ENCODE assay signal across 8 cellular contexts in genomic region chr6:30882764-30883475, GRCh38. TPM values are rescaled to one million over a fixed set of nuclear protein-coding genes. Genes with fewer than 3 reads are reported as not detected.
DNase-seq lines count a peak whose midpoint lies in the region; ATAC-seq and TF ChIP-seq lines count a peak whose summit lies in the region.

No MANE protein-coding gene starts in this region.

- no peak for DNase-seq in activated CD4-positive, alpha-beta T cell treated with anti-CD3 and anti-CD28 coated beads, Interleukin-2, amount 10 ng/mL, durations not matched to agents 7 days and 5 days
- DNase-seq in activated CD4-positive, alpha-beta T cell treated with anti-CD3 and anti-CD28 coated beads, Interleukin-2, amount 50 U/mL, for 4 hours, result no peak
- peak; percentile 52 for DNase-seq in NCI-H2227 (lab: John Stamatoyannopoulos, UW; ENCODE audit: unreplicated experiment)
- DNase-seq in chondrocyte (ENCODE audit: low spot score), result no peak
- no peak for DNase-seq in NCI-H446 treated with DMSO at 0.1 percent for 48 hours (lab: John Stamatoyannopoulos, UW)

- peaks cover 31% of the 10 kb centered on the region for H3K4me1 Mint-ChIP-seq in activated CD4-positive, alpha-beta T cell treated with anti-CD3 and anti-CD28 coated beads, Interleukin-2, amount 10 ng/mL, durations not matched to agents 7 days and 5 days
- H3K4me1 Mint-ChIP-seq in chondrocyte (ENCODE audit: low read depth), result peaks cover 68% of the 10 kb centered on the region

- no peaks in the 10 kb centered on the region for H3K9me3 ChIP-seq in muscle layer of duodenum (ENCODE audit: control insufficient read depth in 1 of 2, low read length in 2 of 2)

- POLR2A ChIA-PET in activated CD4-positive, alpha-beta T cell treated with anti-CD3 and anti-CD28 coated beads, Interleukin-2, amount 10 ng/mL, durations not matched to agents 7 days and 5 days (lab: Charles Lee), result no interaction called here

- peak overlapping the region; percentile 72 for H3K27ac ChIP-seq in muscle layer of duodenum (ENCODE audit: low read length)

- ATAC-seq in HG03139 (IDR thresholded peaks at IDR 0.05; ENCODE audit: unreplicated experiment) (no peak), GM18519 (IDR thresholded peaks at IDR 0.05; ENCODE audit: low FRiP score, unreplicated experiment) (no peak)

- peaks cover 18 to 42% of the 10 kb centered on the region in 2 donors for H3K4me1 ChIP-seq in muscle layer of duodenum (ENCODE audit: control insufficient read depth in 1 of 2, insufficient read depth in 2 of 2, low read length in 2 of 2)

- no peaks in the 10 kb centered on the region for H3K27me3 ChIP-seq in muscle layer of duodenum (ENCODE audit: low read depth, low read length)

- no peaks in the 10 kb centered on the region for H3K36me3 Mint-ChIP-seq in activated CD4-positive, alpha-beta T cell treated with anti-CD3 and anti-CD28 coated beads, Interleukin-2, amount 10 ng/mL, durations not matched to agents 7 days and 5 days (ENCODE audit: low read depth)
- H3K36me3 Mint-ChIP-seq in chondrocyte (ENCODE audit: low read depth), result no peaks in the 10 kb centered on the region

- H3K4me3 ChIP-seq in muscle layer of duodenum (ENCODE audit: low read depth in 1 of 2, low read length in 2 of 2), result peak overlapping the region; percentile 41 to 62

- peak overlapping the region; percentile 70 for H3K4me3 Mint-ChIP-seq in activated CD4-positive, alpha-beta T cell treated with anti-CD3 and anti-CD28 coated beads, Interleukin-2, amount 10 ng/mL, durations not matched to agents 7 days and 5 days
- peak overlapping the region; percentile 63 for H3K4me3 Mint-ChIP-seq in chondrocyte (ENCODE audit: unreplicated experiment)

- peak overlapping the region; percentile 70 for H3K27ac Mint-ChIP-seq in activated CD4-positive, alpha-beta T cell treated with anti-CD3 and anti-CD28 coated beads, Interleukin-2, amount 10 ng/mL, durations not matched to agents 7 days and 5 days
- H3K27ac Mint-ChIP-seq in chondrocyte (ENCODE audit: unreplicated experiment), result peak overlapping the region; percentile 92

- H3K9me3 Mint-ChIP-seq in activated CD4-positive, alpha-beta T cell treated with anti-CD3 and anti-CD28 coated beads, Interleukin-2, amount 10 ng/mL, durations not matched to agents 7 days and 5 days, result no peaks in the 10 kb centered on the region
- no peaks in the 10 kb centered on the region for H3K9me3 Mint-ChIP-seq in chondrocyte (ENCODE audit: low read depth)

- peaks cover 20% of the 10 kb centered on the region for H3K27me3 Mint-ChIP-seq in activated CD4-positive, alpha-beta T cell treated with anti-CD3 and anti-CD28 coated beads, Interleukin-2, amount 10 ng/mL, durations not matched to agents 7 days and 5 days
- no peaks in the 10 kb centered on the region for H3K27me3 Mint-ChIP-seq in chondrocyte (ENCODE audit: low read depth)

- TF ChIP-seq CTCF in chondrocyte (IDR thresholded peaks at IDR 0.05), result no peak

- H3K36me3 ChIP-seq in muscle layer of duodenum (ENCODE audit: control insufficient read depth in 1 of 2, insufficient read depth in 2 of 2, low read length in 2 of 2), result no peaks in the 10 kb centered on the region

- CTCF ChIA-PET in activated CD4-positive, alpha-beta T cell treated with anti-CD3 and anti-CD28 coated beads, Interleukin-2, amount 10 ng/mL, durations not matched to agents 7 days and 5 days (lab: Charles Lee), result interaction anchor here (0.6 to 2.9 kb wide), 10 partner anchors 13 to 152 kb away, joined by 3 to 12 read pairs (median 3); partner anchors contain the start of gene VARS2

RNA-seq across cellular contexts. Expression of gene DDR1, which starts 1.4 kb away (rescaled TPM):
- total RNA-seq in activated CD4-positive, alpha-beta T cell treated with anti-CD3 and anti-CD28 coated beads, Interleukin-2, amount 10 ng/mL, durations not matched to agents 7 days and 5 days, result 1 to 10 TPM; 4.5 to 5.6 TPM
- total RNA-seq in chondrocyte, result 112 to 157 TPM (median 117 TPM) in 3 replicates

RNA-seq across cellular contexts. Expression of gene GTF2H4, which starts 25.1 kb away (rescaled TPM):
- total RNA-seq in activated CD4-positive, alpha-beta T cell treated with anti-CD3 and anti-CD28 coated beads, Interleukin-2, amount 10 ng/mL, durations not matched to agents 7 days and 5 days, result 10 to 100 TPM; 28.5 to 34.1 TPM
- 39.5 to 54.6 TPM (median 40.1 TPM) in 3 replicates for total RNA-seq in chondrocyte

RNA-seq across cellular contexts. Expression of gene VARS2, which starts 31.1 kb away (rescaled TPM):
- 10 to 100 TPM; 34.3 to 40.2 TPM for total RNA-seq in activated CD4-positive, alpha-beta T cell treated with anti-CD3 and anti-CD28 coated beads, Interleukin-2, amount 10 ng/mL, durations not matched to agents 7 days and 5 days
- 33.1 to 48.0 TPM (median 33.8 TPM) in 3 replicates for total RNA-seq in chondrocyte

RNA-seq across cellular contexts. Expression of gene SFTA2, which starts 49.0 kb away (rescaled TPM):
- not detected for total RNA-seq in activated CD4-positive, alpha-beta T cell treated with anti-CD3 and anti-CD28 coated beads, Interleukin-2, amount 10 ng/mL, durations not matched to agents 7 days and 5 days
- total RNA-seq in chondrocyte, result not detected in 3 replicates

RNA-seq across cellular contexts. Expression of gene MUCL3, which starts 57.9 kb away (rescaled TPM):
- not detected for total RNA-seq in activated CD4-positive, alpha-beta T cell treated with anti-CD3 and anti-CD28 coated beads, Interleukin-2, amount 10 ng/mL, durations not matched to agents 7 days and 5 days
- total RNA-seq in chondrocyte, result 0.07 TPM in 1 of 3 replicates, not detected in the others

Comparison
In these comparisons a context has a peak if more than half of its experiments do, and no peak if none do; other contexts are left out.
1. RNA of gene DDR1, which starts 1.4 kb away (total RNA-seq): 112 to 157 TPM in chondrocyte; 4.5 to 5.6 TPM in activated CD4-positive, alpha-beta T cell treated with anti-CD3 and anti-CD28 coated beads, Interleukin-2, amount 10 ng/mL, durations not matched to agents 7 days and 5 days; every median in the first group is over 10 times any median in the second.